In the genomic region with DNA sequence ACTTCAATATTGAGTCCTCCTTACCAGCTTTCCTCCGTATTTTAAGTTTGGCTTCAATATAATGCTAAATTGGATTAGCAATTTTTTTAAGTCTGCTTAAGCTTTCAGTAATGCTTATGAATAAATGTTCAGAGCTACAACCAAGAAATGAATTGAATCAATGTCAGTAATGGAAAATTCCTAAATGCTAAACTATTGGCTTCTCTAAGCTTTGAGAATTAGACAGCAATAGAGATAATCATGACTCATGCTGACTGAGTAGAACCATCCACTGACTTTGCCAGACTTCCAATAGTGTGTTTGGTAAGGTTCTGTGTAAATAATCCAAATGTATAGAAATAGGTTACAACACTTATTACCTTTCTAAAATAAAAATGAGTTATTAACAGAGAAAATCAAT, we compare ENCODE assay signal across 20 cellular contexts. TPM values are rescaled to one million over a fixed set of nuclear protein-coding genes. Genes with fewer than 3 reads are reported as not detected.
DNase-seq lines count a peak whose midpoint lies in the region; ATAC-seq and TF ChIP-seq lines count a peak whose summit lies in the region.
"Had no signal": no experiment of that assay in that cellular context is flagged by ENCODE, and none has a peak within 500 bp of the region (broad histone marks: within the 10 kb centered on the region; RNA-seq: fewer than 3 reads in every experiment).

No MANE protein-coding gene starts in this region.

- no peaks in the 10 kb centered on the region for H3K4me1 ChIP-seq in left lung
- H3K4me1 ChIP-seq in colonic mucosa = no peaks in the 10 kb centered on the region
- H3K4me1 ChIP-seq: gastrocnemius medialis, vagina had no signal

- ATAC-seq in left lung (peak; percentile 26), HG03045 (IDR thresholded peaks at IDR 0.05; ENCODE audit: unreplicated experiment) (no peak)
- ATAC-seq: activated CD4-positive, alpha-beta T cell treated with anti-CD3 and anti-CD28 coated beads for 36 hours; activated naive CD8-positive, alpha-beta T cell treated with anti-CD3 and anti-CD28 coated beads, Interleukin-2, amount 50 U/mL, for 24 hours; effector memory CD8-positive, alpha-beta T cell; gastrocnemius medialis had no signal

- TF ChIP-seq CTCF in cardiac fibroblast (IDR thresholded peaks at IDR 0.05; ENCODE audit: low read depth, low read length) = no peak
- TF ChIP-seq CTCF in left lung (IDR thresholded peaks at IDR 0.05) = no peak
- no peak for TF ChIP-seq CTCF in colonic mucosa (IDR thresholded peaks at IDR 0.05)
- TF ChIP-seq CTCF in endothelial cell (IDR thresholded peaks at IDR 0.05; ENCODE audit: unreplicated experiment) = no peak

- no peak overlapping the region for H3K27ac Mint-ChIP-seq in endothelial cell (ENCODE audit: unreplicated experiment)
- H3K27ac Mint-ChIP-seq: activated CD4-positive, alpha-beta T cell treated with anti-CD3 and anti-CD28 coated beads for 36 hours; activated naive CD8-positive, alpha-beta T cell treated with anti-CD3 and anti-CD28 coated beads, Interleukin-2, amount 50 U/mL, for 24 hours; activated T-helper 2 cell treated with anti-CD3 and anti-CD28 coated beads, Interferon-gamma antibody, Interleukin-2, Interleukin-4, amounts not matched to agents 10 μg/mL and 5 μg/mL and 100 μg/mL, durations not matched to agents 14 hours and 24 hours and 36 hours; B cell; effector memory CD8-positive, alpha-beta T cell had no signal

- peaks cover 5% of the 10 kb centered on the region for H3K4me1 Mint-ChIP-seq in endothelial cell (ENCODE audit: unreplicated experiment)
- H3K4me1 Mint-ChIP-seq: activated CD4-positive, alpha-beta T cell treated with anti-CD3 and anti-CD28 coated beads for 36 hours; activated naive CD8-positive, alpha-beta T cell treated with anti-CD3 and anti-CD28 coated beads, Interleukin-2, amount 50 U/mL, for 24 hours; B cell had no signal

- H3K27me3 Mint-ChIP-seq in endothelial cell (ENCODE audit: unreplicated experiment) = peaks cover under 1% of the 10 kb centered on the region
- H3K27me3 Mint-ChIP-seq: activated naive CD8-positive, alpha-beta T cell treated with anti-CD3 and anti-CD28 coated beads, Interleukin-2, amount 50 U/mL, for 24 hours; B cell; effector memory CD8-positive, alpha-beta T cell had no signal

- H3K27me3 ChIP-seq in left lung = no peaks in the 10 kb centered on the region
- no peaks in the 10 kb centered on the region for H3K27me3 ChIP-seq in colonic mucosa
- H3K27me3 ChIP-seq: gastrocnemius medialis, vagina had no signal

- no peaks in the 10 kb centered on the region for H3K36me3 Mint-ChIP-seq in endothelial cell (ENCODE audit: low read depth, unreplicated experiment)

- H3K9ac ChIP-seq in colonic mucosa (ENCODE audit: low read depth in 2 of 2, low read length in 2 of 2) = no peak overlapping the region

- H3K4me3 ChIP-seq in cardiac fibroblast (replicated peaks in 1 of 2; ENCODE audit: low read depth in 2 of 2, low read length in 2 of 2) (no peak overlapping the region), left lung (no peak overlapping the region), colonic mucosa (no peak overlapping the region)
- H3K4me3 ChIP-seq: gastrocnemius medialis, PC-9, vagina had no signal

- H3K27ac ChIP-seq in left lung = no peak overlapping the region
- H3K27ac ChIP-seq in colonic mucosa = no peak overlapping the region
- H3K27ac ChIP-seq: gastrocnemius medialis, PC-9, vagina had no signal

- H3K36me3 ChIP-seq in left lung (no peaks in the 10 kb centered on the region), colonic mucosa (no peaks in the 10 kb centered on the region)
- H3K36me3 ChIP-seq: gastrocnemius medialis, vagina had no signal

- H3K4me3 Mint-ChIP-seq in endothelial cell (ENCODE audit: unreplicated experiment) = no peak overlapping the region
- H3K4me3 Mint-ChIP-seq: activated CD4-positive, alpha-beta T cell treated with anti-CD3 and anti-CD28 coated beads for 36 hours; activated naive CD8-positive, alpha-beta T cell treated with anti-CD3 and anti-CD28 coated beads, Interleukin-2, amount 50 U/mL, for 24 hours; B cell; effector memory CD8-positive, alpha-beta T cell had no signal

- intact Hi-C loops in left lung (cut with DNase I) (no loop called here), colonic mucosa (cut with DNase I) (no loop called here)

- H3K9me3 Mint-ChIP-seq in endothelial cell (ENCODE audit: unreplicated experiment) = no peaks in the 10 kb centered on the region

- DNase-seq in AG20443 (ENCODE audit: low spot score) (peak; percentile 23), HT1080 (ENCODE audit: low read depth) (peak; percentile 7), cardiac fibroblast (ENCODE audit: low read depth in 2 of 2) (peak; percentile 39 to 60), left lung (no peak), NCI-H1930 (lab: John Stamatoyannopoulos, UW) (no peak), colonic mucosa (no peak), endothelial cell (ENCODE audit: low spot score) (no peak)
- DNase-seq: activated CD4-positive, alpha-beta T cell treated with anti-CD3 and anti-CD28 coated beads for 36 hours; activated naive CD8-positive, alpha-beta T cell treated with anti-CD3 and anti-CD28 coated beads, Interleukin-2, amount 50 U/mL, for 24 hours; effector memory CD8-positive, alpha-beta T cell; gastrocnemius medialis; NCI-H1436 treated with DMSO at 0.1 percent for 48 hours; NCI-H774; occipital lobe; PC-9; stimulated activated CD4-positive, alpha-beta T cell treated with anti-CD3 and anti-CD28 coated beads, Interleukin-2, amount 100 ng/mL, for 48 hours had no signal

- H3K9me3 ChIP-seq in left lung (no peaks in the 10 kb centered on the region), colonic mucosa (no peaks in the 10 kb centered on the region)
- H3K9me3 ChIP-seq: gastrocnemius medialis, vagina had no signal

RNA-seq across cellular contexts. Expression of gene PDE1A, which starts 8.9 kb away (rescaled TPM):
- total RNA-seq in HT1080 (2014; rRNA removed; shearing (Covaris generic)) = 0.07 TPM in 1 of 2 replicates, not detected in the other
- polyA plus RNA-seq in HT1080 (2015; cell fraction: cytosol; rRNA removed) = 0.06 and 0.09 TPM in 2 replicates
- 0.06 TPM in 1 of 2 replicates, not detected in the other for polyA plus RNA-seq in HT1080 (2015; cell fraction: nucleus; rRNA removed)
- total RNA-seq in left lung (1 to 10 TPM; 4.6 to 5.3 TPM), colonic mucosa (1 to 10 TPM; 1.7 to 3.9 TPM), endothelial cell (ENCODE audit: unreplicated experiment) (21.6 TPM)
- total RNA-seq: activated CD4-positive, alpha-beta T cell treated with anti-CD3 and anti-CD28 coated beads for 36 hours; activated T-helper 2 cell treated with anti-CD3 and anti-CD28 coated beads, Interferon-gamma antibody, Interleukin-2, Interleukin-4, amounts not matched to agents 10 μg/mL and 5 μg/mL and 100 μg/mL, durations not matched to agents 14 hours and 24 hours and 36 hours; B cell had no signal

Comparison
In these comparisons a context has a peak if more than half of its experiments do, and no peak if none do; other contexts are left out.
1. DNase-seq: peak in AG20443 (single experiment), HT1080 (single experiment) and cardiac fibroblast (2 of 2); none in left lung (0 of 2), NCI-H1930 (0 of 2), colonic mucosa (single experiment) and endothelial cell (single experiment).